Comparison of ENCODE assay signal across 1 cellular context in the genomic region with DNA sequence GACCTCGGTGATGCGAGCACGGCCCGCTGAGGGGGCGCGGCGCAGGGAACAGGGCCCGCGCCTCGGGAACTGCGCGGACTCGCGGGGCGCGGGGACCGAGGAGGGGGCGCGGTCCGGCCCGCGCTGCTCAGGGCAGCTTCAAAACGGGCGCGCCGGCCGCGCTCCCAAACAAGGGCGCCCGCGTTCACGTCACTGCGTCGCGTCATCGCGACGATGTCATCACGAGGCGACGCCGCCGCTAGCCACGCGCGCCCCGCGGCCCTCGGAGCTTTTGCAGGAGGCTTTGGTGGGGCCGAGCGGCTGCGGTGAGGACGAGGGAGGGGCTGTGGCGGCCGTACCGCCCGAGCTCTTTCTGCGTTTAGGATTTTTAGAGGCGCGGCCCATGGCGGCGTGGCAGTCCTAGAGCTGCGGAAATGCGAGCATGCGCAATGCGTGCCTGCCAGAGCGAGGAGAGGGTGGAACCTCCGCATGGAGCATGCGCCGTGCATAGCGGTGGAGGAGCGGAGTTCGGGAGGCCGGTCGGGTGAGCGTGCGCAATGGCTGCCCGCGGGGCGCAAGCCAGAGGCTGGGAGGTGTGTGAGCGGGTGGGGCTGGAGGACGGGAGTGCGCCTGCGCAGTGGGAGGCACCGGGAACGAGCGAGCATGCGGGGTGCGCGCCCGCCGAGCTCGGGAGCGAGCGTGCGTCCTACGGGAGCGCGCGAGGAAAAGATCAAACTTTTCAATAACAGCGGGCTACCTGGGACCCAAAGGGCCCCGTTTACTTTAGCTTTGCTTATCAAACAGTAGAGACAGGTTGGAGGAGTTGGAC.
TF ChIP-seq lines count a peak whose summit lies in the region.

A gene with protein sequence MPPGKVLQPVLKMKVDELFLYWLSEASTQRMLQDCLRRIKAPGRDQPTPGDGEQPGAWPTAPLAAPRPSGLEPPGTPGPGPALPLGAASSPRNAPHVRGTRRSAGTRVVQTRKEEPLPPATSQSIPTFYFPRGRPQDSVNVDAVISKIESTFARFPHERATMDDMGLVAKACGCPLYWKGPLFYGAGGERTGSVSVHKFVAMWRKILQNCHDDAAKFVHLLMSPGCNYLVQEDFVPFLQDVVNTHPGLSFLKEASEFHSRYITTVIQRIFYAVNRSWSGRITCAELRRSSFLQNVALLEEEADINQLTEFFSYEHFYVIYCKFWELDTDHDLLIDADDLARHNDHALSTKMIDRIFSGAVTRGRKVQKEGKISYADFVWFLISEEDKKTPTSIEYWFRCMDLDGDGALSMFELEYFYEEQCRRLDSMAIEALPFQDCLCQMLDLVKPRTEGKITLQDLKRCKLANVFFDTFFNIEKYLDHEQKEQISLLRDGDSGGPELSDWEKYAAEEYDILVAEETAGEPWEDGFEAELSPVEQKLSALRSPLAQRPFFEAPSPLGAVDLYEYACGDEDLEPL (minus strand): TSS at position 140 of the 808 bp plus-strand sequence. CDS start 216 bp downstream, outside the sequence.

TF ChIP-seq in HepG2, 621 proteins besides CTCF, POLR2A, EP300 and RAD21 (continued from another document and continues in another):
- TF ChIP-seq, protein P1, sequence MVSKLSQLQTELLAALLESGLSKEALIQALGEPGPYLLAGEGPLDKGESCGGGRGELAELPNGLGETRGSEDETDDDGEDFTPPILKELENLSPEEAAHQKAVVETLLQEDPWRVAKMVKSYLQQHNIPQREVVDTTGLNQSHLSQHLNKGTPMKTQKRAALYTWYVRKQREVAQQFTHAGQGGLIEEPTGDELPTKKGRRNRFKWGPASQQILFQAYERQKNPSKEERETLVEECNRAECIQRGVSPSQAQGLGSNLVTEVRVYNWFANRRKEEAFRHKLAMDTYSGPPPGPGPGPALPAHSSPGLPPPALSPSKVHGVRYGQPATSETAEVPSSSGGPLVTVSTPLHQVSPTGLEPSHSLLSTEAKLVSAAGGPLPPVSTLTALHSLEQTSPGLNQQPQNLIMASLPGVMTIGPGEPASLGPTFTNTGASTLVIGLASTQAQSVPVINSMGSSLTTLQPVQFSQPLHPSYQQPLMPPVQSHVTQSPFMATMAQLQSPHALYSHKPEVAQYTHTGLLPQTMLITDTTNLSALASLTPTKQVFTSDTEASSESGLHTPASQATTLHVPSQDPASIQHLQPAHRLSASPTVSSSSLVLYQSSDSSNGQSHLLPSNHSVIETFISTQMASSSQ (IDR thresholded peaks at IDR 0.05; ENCODE audit: low read depth), result no peak
- TF ChIP-seq, protein P1 (CRISPR knock-in tag; IDR thresholded peaks at IDR 0.05; ENCODE audit: borderline replicate concordance), result peak; percentile 72; the same call in 1 of the 2 replicates
- TF ChIP-seq ZFP41 (CRISPR knock-in tag; IDR thresholded peaks at IDR 0.05; ENCODE audit: borderline replicate concordance), result no peak
- no peak for TF ChIP-seq HES4 (CRISPR knock-in tag; IDR thresholded peaks at IDR 0.05; ENCODE audit: borderline replicate concordance)
- TF ChIP-seq, protein P2, sequence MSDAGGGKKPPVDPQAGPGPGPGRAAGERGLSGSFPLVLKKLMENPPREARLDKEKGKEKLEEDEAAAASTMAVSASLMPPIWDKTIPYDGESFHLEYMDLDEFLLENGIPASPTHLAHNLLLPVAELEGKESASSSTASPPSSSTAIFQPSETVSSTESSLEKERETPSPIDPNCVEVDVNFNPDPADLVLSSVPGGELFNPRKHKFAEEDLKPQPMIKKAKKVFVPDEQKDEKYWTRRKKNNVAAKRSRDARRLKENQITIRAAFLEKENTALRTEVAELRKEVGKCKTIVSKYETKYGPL (CRISPR knock-in tag; IDR thresholded peaks at IDR 0.05), result no peak
- TF ChIP-seq, protein P3, sequence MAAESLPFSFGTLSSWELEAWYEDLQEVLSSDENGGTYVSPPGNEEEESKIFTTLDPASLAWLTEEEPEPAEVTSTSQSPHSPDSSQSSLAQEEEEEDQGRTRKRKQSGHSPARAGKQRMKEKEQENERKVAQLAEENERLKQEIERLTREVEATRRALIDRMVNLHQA (CRISPR knock-in tag; IDR thresholded peaks at IDR 0.05), result no peak
- TF ChIP-seq HOXA5 (CRISPR knock-in tag; IDR thresholded peaks at IDR 0.05), result peak; percentile 69
- TF ChIP-seq MEF2D (CRISPR knock-in tag; IDR thresholded peaks at IDR 0.05), result peak; percentile 79
- 0 out of 2 replicates have a peak, but pooled peaks have one; percentile 57 for TF ChIP-seq ZNF136 (CRISPR knock-in tag; IDR thresholded peaks at IDR 0.05; ENCODE audit: low read depth)
- no peak; the same call in 1 of the 2 replicates for TF ChIP-seq JUN (CRISPR knock-in tag; IDR thresholded peaks at IDR 0.05)
- peak; percentile 39 for TF ChIP-seq NFYC (CRISPR knock-in tag; IDR thresholded peaks at IDR 0.05)
- TF ChIP-seq, protein P4, sequence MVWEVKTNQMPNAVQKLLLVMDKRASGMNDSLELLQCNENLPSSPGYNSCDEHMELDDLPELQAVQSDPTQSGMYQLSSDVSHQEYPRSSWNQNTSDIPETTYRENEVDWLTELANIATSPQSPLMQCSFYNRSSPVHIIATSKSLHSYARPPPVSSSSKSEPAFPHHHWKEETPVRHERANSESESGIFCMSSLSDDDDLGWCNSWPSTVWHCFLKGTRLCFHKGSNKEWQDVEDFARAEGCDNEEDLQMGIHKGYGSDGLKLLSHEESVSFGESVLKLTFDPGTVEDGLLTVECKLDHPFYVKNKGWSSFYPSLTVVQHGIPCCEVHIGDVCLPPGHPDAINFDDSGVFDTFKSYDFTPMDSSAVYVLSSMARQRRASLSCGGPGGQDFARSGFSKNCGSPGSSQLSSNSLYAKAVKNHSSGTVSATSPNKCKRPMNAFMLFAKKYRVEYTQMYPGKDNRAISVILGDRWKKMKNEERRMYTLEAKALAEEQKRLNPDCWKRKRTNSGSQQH (CRISPR knock-in tag; IDR thresholded peaks at IDR 0.05; ENCODE audit: low read depth), result peak; percentile 62; the same call in 1 of the 2 replicates
- no peak; the same call in 1 of the 2 replicates for TF ChIP-seq STAT5B (CRISPR knock-in tag; IDR thresholded peaks at IDR 0.05)
- no peak for TF ChIP-seq DNMT1 (CRISPR knock-in tag; IDR thresholded peaks at IDR 0.05)
- 0 out of 2 replicates have a peak, but pooled peaks have one; percentile 29 for TF ChIP-seq WIZ (CRISPR knock-in tag; IDR thresholded peaks at IDR 0.05)
- peak; percentile 66; the same call in 1 of the 2 replicates for TF ChIP-seq FOSL1 (CRISPR knock-in tag; IDR thresholded peaks at IDR 0.05; ENCODE audit: borderline replicate concordance)
- TF ChIP-seq, protein P5, sequence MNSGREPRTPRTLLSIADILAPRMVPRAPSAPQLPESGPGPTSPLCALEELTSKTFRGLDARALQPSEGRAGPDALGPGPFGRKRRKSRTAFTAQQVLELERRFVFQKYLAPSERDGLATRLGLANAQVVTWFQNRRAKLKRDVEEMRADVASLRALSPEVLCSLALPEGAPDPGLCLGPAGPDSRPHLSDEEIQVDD (CRISPR knock-in tag; IDR thresholded peaks at IDR 0.05; ENCODE audit: borderline replicate concordance), result 0 out of 2 replicates have a peak, but pooled peaks have one; percentile 56
- peak; percentile 29; the same call in 1 of the 2 replicates for TF ChIP-seq RXRB (CRISPR knock-in tag; IDR thresholded peaks at IDR 0.05; ENCODE audit: borderline replicate concordance)
- TF ChIP-seq, protein P6, sequence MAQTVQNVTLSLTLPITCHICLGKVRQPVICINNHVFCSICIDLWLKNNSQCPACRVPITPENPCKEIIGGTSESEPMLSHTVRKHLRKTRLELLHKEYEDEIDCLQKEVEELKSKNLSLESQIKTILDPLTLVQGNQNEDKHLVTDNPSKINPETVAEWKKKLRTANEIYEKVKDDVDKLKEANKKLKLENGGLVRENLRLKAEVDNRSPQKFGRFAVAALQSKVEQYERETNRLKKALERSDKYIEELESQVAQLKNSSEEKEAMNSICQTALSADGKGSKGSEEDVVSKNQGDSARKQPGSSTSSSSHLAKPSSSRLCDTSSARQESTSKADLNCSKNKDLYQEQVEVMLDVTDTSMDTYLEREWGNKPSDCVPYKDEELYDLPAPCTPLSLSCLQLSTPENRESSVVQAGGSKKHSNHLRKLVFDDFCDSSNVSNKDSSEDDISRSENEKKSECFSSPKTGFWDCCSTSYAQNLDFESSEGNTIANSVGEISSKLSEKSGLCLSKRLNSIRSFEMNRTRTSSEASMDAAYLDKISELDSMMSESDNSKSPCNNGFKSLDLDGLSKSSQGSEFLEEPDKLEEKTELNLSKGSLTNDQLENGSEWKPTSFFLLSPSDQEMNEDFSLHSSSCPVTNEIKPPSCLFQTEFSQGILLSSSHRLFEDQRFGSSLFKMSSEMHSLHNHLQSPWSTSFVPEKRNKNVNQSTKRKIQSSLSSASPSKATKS (CRISPR knock-in tag; IDR thresholded peaks at IDR 0.05), result no peak
- peak; percentile 39; the same call in 1 of the 2 replicates for TF ChIP-seq ZNF768 (CRISPR knock-in tag; IDR thresholded peaks at IDR 0.05)
- TF ChIP-seq YEATS4 (CRISPR knock-in tag; IDR thresholded peaks at IDR 0.05; ENCODE audit: borderline replicate concordance), result peak; percentile 99
- TF ChIP-seq ZKSCAN8 (CRISPR knock-in tag; IDR thresholded peaks at IDR 0.05; ENCODE audit: borderline replicate concordance), result no peak
- no peak for TF ChIP-seq ZNF33A (CRISPR knock-in tag; IDR thresholded peaks at IDR 0.05; ENCODE audit: borderline replicate concordance)
- TF ChIP-seq MTA3 (CRISPR knock-in tag; IDR thresholded peaks at IDR 0.05), result no peak
- no peak for TF ChIP-seq GFI1 (CRISPR knock-in tag; IDR thresholded peaks at IDR 0.05; ENCODE audit: borderline replicate concordance)
- no peak for TF ChIP-seq RAD51 (IDR thresholded peaks at IDR 0.05; ENCODE audit: borderline replicate concordance)
- TF ChIP-seq ZFYVE20 (CRISPR knock-in tag; IDR thresholded peaks at IDR 0.05; ENCODE audit: borderline replicate concordance, low read depth), result no peak
- TF ChIP-seq, protein P7, sequence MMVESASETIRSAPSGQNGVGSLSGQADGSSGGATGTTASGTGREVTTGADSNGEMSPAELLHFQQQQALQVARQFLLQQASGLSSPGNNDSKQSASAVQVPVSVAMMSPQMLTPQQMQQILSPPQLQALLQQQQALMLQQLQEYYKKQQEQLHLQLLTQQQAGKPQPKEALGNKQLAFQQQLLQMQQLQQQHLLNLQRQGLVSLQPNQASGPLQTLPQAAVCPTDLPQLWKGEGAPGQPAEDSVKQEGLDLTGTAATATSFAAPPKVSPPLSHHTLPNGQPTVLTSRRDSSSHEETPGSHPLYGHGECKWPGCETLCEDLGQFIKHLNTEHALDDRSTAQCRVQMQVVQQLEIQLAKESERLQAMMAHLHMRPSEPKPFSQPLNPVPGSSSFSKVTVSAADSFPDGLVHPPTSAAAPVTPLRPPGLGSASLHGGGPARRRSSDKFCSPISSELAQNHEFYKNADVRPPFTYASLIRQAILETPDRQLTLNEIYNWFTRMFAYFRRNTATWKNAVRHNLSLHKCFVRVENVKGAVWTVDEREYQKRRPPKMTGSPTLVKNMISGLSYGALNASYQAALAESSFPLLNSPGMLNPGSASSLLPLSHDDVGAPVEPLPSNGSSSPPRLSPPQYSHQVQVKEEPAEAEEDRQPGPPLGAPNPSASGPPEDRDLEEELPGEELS (CRISPR knock-in tag; IDR thresholded peaks at IDR 0.05), result peak; percentile 49; the same call in 1 of the 2 replicates
- 0 out of 2 replicates have a peak, but pooled peaks have one; percentile 33 for TF ChIP-seq ZNF264 (CRISPR knock-in tag; IDR thresholded peaks at IDR 0.05)
- TF ChIP-seq ZNF335 (CRISPR knock-in tag; IDR thresholded peaks at IDR 0.05), result peak; percentile 71
- peak; percentile 73; the same call in 1 of the 2 replicates for TF ChIP-seq ZSCAN31 (CRISPR knock-in tag; IDR thresholded peaks at IDR 0.05; ENCODE audit: low read depth)
- TF ChIP-seq GATAD1 (CRISPR knock-in tag; IDR thresholded peaks at IDR 0.05), result peak; percentile 99
- no peak for TF ChIP-seq ZBTB1 (CRISPR knock-in tag; IDR thresholded peaks at IDR 0.05; ENCODE audit: borderline replicate concordance)
- no peak for TF ChIP-seq ZNF121 (CRISPR knock-in tag; IDR thresholded peaks at IDR 0.05)
- TF ChIP-seq PAF1 (CRISPR knock-in tag; IDR thresholded peaks at IDR 0.05), result no peak
- TF ChIP-seq MAF1 (CRISPR knock-in tag; IDR thresholded peaks at IDR 0.05; ENCODE audit: borderline replicate concordance), result peak; percentile 87; the same call in 1 of the 2 replicates
- peak; percentile 42; the same call in 1 of the 2 replicates for TF ChIP-seq KLF6 (CRISPR knock-in tag; IDR thresholded peaks at IDR 0.05)
- peak; percentile 99 for TF ChIP-seq HOXA3 (CRISPR knock-in tag; IDR thresholded peaks at IDR 0.05)
- 0 out of 2 replicates have a peak, but pooled peaks have one; percentile 61 for TF ChIP-seq ZNF589 (CRISPR knock-in tag; conservative IDR thresholded peaks at IDR 0.05)
- TF ChIP-seq, protein P8, sequence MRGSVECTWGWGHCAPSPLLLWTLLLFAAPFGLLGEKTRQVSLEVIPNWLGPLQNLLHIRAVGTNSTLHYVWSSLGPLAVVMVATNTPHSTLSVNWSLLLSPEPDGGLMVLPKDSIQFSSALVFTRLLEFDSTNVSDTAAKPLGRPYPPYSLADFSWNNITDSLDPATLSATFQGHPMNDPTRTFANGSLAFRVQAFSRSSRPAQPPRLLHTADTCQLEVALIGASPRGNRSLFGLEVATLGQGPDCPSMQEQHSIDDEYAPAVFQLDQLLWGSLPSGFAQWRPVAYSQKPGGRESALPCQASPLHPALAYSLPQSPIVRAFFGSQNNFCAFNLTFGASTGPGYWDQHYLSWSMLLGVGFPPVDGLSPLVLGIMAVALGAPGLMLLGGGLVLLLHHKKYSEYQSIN (CRISPR knock-in tag; IDR thresholded peaks at IDR 0.05; ENCODE audit: borderline replicate concordance), result no peak
- TF ChIP-seq CREM (IDR thresholded peaks at IDR 0.05), result peak; percentile 97
- peak; percentile 97 for TF ChIP-seq CREM (CRISPR knock-in tag; IDR thresholded peaks at IDR 0.05)
- TF ChIP-seq, protein P9, sequence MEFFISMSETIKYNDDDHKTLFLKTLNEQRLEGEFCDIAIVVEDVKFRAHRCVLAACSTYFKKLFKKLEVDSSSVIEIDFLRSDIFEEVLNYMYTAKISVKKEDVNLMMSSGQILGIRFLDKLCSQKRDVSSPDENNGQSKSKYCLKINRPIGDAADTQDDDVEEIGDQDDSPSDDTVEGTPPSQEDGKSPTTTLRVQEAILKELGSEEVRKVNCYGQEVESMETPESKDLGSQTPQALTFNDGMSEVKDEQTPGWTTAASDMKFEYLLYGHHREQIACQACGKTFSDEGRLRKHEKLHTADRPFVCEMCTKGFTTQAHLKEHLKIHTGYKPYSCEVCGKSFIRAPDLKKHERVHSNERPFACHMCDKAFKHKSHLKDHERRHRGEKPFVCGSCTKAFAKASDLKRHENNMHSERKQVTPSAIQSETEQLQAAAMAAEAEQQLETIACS (CRISPR knock-in tag; IDR thresholded peaks at IDR 0.05), result peak; percentile 97
- TF ChIP-seq KDM1A (CRISPR knock-in tag; IDR thresholded peaks at IDR 0.05), result no peak
- no peak for TF ChIP-seq PHF5A (CRISPR knock-in tag; IDR thresholded peaks at IDR 0.05; ENCODE audit: low read depth, unreplicated experiment)
- no peak for TF ChIP-seq FOXA1 (IDR thresholded peaks at IDR 0.05)
- TF ChIP-seq FOXA1 (CRISPR knock-in tag; IDR thresholded peaks at IDR 0.05), result peak; percentile 42; the same call in 1 of the 2 replicates
